In genomic region chr3:58209933-58210332, GRCh38 we compare ENCODE assay signal across 2 cellular contexts.
TF ChIP-seq lines count a peak whose summit lies in the region.

No MANE protein-coding gene starts in this region.

TF ChIP-seq in WTC11, 78 proteins besides CTCF, POLR2A, EP300 and RAD21:
- no peak for TF ChIP-seq CREB1 (CRISPR knock-in tag; IDR thresholded peaks at IDR 0.05)
- TF ChIP-seq, protein P1, sequence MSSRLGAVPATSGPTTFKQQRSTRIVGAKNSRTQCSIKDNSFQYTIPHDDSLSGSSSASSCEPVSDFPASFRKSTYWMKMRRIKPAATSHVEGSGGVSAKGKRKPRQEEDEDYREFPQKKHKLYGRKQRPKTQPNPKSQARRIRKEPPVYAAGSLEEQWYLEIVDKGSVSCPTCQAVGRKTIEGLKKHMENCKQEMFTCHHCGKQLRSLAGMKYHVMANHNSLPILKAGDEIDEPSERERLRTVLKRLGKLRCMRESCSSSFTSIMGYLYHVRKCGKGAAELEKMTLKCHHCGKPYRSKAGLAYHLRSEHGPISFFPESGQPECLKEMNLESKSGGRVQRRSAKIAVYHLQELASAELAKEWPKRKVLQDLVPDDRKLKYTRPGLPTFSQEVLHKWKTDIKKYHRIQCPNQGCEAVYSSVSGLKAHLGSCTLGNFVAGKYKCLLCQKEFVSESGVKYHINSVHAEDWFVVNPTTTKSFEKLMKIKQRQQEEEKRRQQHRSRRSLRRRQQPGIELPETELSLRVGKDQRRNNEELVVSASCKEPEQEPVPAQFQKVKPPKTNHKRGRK (CRISPR knock-in tag; IDR thresholded peaks at IDR 0.05; ENCODE audit: borderline replicate concordance) = peak; percentile 48; the same call in 1 of the 2 replicates

TF ChIP-seq in endothelial cell of umbilical vein, 7 proteins besides CTCF, POLR2A, EP300 and RAD21:
- TF ChIP-seq EZH2 (IDR thresholded peaks at IDR 0.05; ENCODE audit: borderline replicate concordance, low read depth, low read length, severe bottlenecking) (no peak), GATA2 (IDR thresholded peaks at IDR 0.05; ENCODE audit: insufficient read depth, insufficient read length, low read depth, low read length) (no peak), JUN (IDR thresholded peaks at IDR 0.05; ENCODE audit: borderline replicate concordance, insufficient read depth, insufficient read length, low read depth) (no peak), POLR2AphosphoS5 (IDR thresholded peaks at IDR 0.05; ENCODE audit: insufficient read depth, low read depth, low read length) (no peak), FOS (IDR thresholded peaks at IDR 0.05; ENCODE audit: borderline replicate concordance, insufficient read depth, low read length) (no peak), MYC (IDR thresholded peaks at IDR 0.05; ENCODE audit: low read depth, low read length) (no peak)
- TF ChIP-seq, protein P2, sequence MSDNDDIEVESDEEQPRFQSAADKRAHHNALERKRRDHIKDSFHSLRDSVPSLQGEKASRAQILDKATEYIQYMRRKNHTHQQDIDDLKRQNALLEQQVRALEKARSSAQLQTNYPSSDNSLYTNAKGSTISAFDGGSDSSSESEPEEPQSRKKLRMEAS (IDR thresholded peaks at IDR 0.05; ENCODE audit: insufficient read depth, insufficient read length) = no peak
